7 cellular contexts compared by ENCODE assay signal in genomic region chr9:40993375-40993774, GRCh38.
DNase-seq lines count a peak whose midpoint lies in the region; ATAC-seq and TF ChIP-seq lines count a peak whose summit lies in the region.
"Not testable (repeated sequence)": the region's sequence is repeated elsewhere in the genome, so short reads cannot be mapped to it uniquely, and the experiment has no call there.

No MANE protein-coding gene starts in this region.

- not testable (repeated sequence) for TF ChIP-seq CTCF in endodermal cell (conservative IDR thresholded peaks at IDR 0.05)

- peaks cover 26% of the 10 kb centered on the region for H3K36me3 Mint-ChIP-seq in CD4-positive, CD25-positive, alpha-beta regulatory T cell
- H3K36me3 Mint-ChIP-seq in activated naive CD4-positive, alpha-beta T cell treated with anti-CD3 and anti-CD28 coated beads, Interleukin-2, amount 50 U/mL, for 24 hours, result peaks cover 12% of the 10 kb centered on the region
- not testable (repeated sequence) for H3K36me3 Mint-ChIP-seq in endodermal cell (ENCODE audit: low read depth)

- not testable (repeated sequence) for H3K27ac ChIP-seq in CD4-positive, CD25-positive, alpha-beta regulatory T cell (ENCODE audit: insufficient read depth, low read length, poor library complexity, severe bottlenecking); HUES64 (ENCODE audit: low read depth, low read length); SJCRH30; endodermal cell (ENCODE audit: low read depth, low read length); iPS-20b (ENCODE audit: low read length)

- not testable (repeated sequence) for H3K36me3 ChIP-seq in CD4-positive, CD25-positive, alpha-beta regulatory T cell (ENCODE audit: control insufficient read depth, insufficient read depth, low read length); HUES64 (ENCODE audit: insufficient read depth, low read length); SJCRH30; endodermal cell (ENCODE audit: control insufficient read depth, insufficient read depth, low read length); iPS-20b (ENCODE audit: insufficient read depth, low read depth, low read length); neuron (ENCODE audit: insufficient read depth, low read length)

- H3K27ac Mint-ChIP-seq in CD4-positive, CD25-positive, alpha-beta regulatory T cell; endodermal cell: not testable (repeated sequence)
- H3K27ac Mint-ChIP-seq in activated naive CD4-positive, alpha-beta T cell treated with anti-CD3 and anti-CD28 coated beads, Interleukin-2, amount 50 U/mL, for 24 hours, result peak overlapping the region; percentile 47

- H3K27me3 ChIP-seq in CD4-positive, CD25-positive, alpha-beta regulatory T cell (ENCODE audit: control insufficient read depth, insufficient read depth, low read length); HUES64 (ENCODE audit: insufficient read depth, low read length); SJCRH30; endodermal cell (ENCODE audit: control insufficient read depth, insufficient read depth, low read length, poor library complexity, severe bottlenecking); iPS-20b (ENCODE audit: insufficient read depth, low read length); neuron (ENCODE audit: insufficient read depth, low read length): not testable (repeated sequence)

- H3K9me3 Mint-ChIP-seq in CD4-positive, CD25-positive, alpha-beta regulatory T cell; activated naive CD4-positive, alpha-beta T cell treated with anti-CD3 and anti-CD28 coated beads, Interleukin-2, amount 50 U/mL, for 24 hours: not testable (repeated sequence)
- H3K9me3 Mint-ChIP-seq in endodermal cell, result peaks cover 50% of the 10 kb centered on the region

- not testable (repeated sequence) for H2AFZ ChIP-seq in neuron (ENCODE audit: low read depth, low read length)

- H3K4me3 ChIP-seq in CD4-positive, CD25-positive, alpha-beta regulatory T cell (ENCODE audit: low read depth, low read length), result peak overlapping the region; percentile 85
- peak overlapping the region; percentile 94 for H3K4me3 ChIP-seq in HUES64 (ENCODE audit: low read length)
- H3K4me3 ChIP-seq in SJCRH30, result peak overlapping the region; percentile 100
- peak overlapping the region; percentile 97 for H3K4me3 ChIP-seq in endodermal cell (ENCODE audit: low read length)
- peak overlapping the region; percentile 86; the same call in 1 of the 2 replicates for H3K4me3 ChIP-seq in iPS-20b (ENCODE audit: low read length)
- peak overlapping the region; percentile 29 for H3K4me3 ChIP-seq in neuron (ENCODE audit: low read length)

- not testable (repeated sequence) for ATAC-seq in CD4-positive, CD25-positive, alpha-beta regulatory T cell (ENCODE audit: low read depth in 2 of 2)

- H3K9ac ChIP-seq in HUES64 (ENCODE audit: low read depth, low read length); endodermal cell (ENCODE audit: extremely low read depth, low read length, poor library complexity, severe bottlenecking); iPS-20b (ENCODE audit: low read depth, low read length): not testable (repeated sequence)

- WGBS in HUES64, result 100% methylated on average over 2 of the region's 4 CpGs
- 60 to 93% methylated on average over 1 to 3 of the region's 4 CpGs for WGBS in endodermal cell (ENCODE audit: insufficient coverage in 1 of 2, insufficient read length in 1 of 2), 2 experiments

- H3K4me1 Mint-ChIP-seq in CD4-positive, CD25-positive, alpha-beta regulatory T cell, result peaks cover 26 to 58% (median 45%) of the 10 kb centered on the region in 4 donors
- peaks cover 47% of the 10 kb centered on the region for H3K4me1 Mint-ChIP-seq in activated naive CD4-positive, alpha-beta T cell treated with anti-CD3 and anti-CD28 coated beads, Interleukin-2, amount 50 U/mL, for 24 hours
- H3K4me1 Mint-ChIP-seq in endodermal cell, result not testable (repeated sequence)

- H3K9me3 ChIP-seq in CD4-positive, CD25-positive, alpha-beta regulatory T cell (ENCODE audit: control insufficient read depth in 2 of 2, low read length in 2 of 2); SJCRH30 (replicated peaks); endodermal cell (ENCODE audit: control insufficient read depth, low read length); iPS-20b (ENCODE audit: insufficient read depth, low read depth, low read length); neuron (ENCODE audit: low read length): not testable (repeated sequence)
- peaks cover 10% of the 10 kb centered on the region for H3K9me3 ChIP-seq in HUES64 (ENCODE audit: insufficient read depth, low read depth, low read length)

- not testable (repeated sequence) for H3K4me3 Mint-ChIP-seq in CD4-positive, CD25-positive, alpha-beta regulatory T cell; activated naive CD4-positive, alpha-beta T cell treated with anti-CD3 and anti-CD28 coated beads, Interleukin-2, amount 50 U/mL, for 24 hours; endodermal cell

- H3K4me1 ChIP-seq in CD4-positive, CD25-positive, alpha-beta regulatory T cell (ENCODE audit: control insufficient read depth, insufficient read depth, low read length, poor library complexity, severe bottlenecking), result peaks cover 31% of the 10 kb centered on the region
- not testable (repeated sequence) for H3K4me1 ChIP-seq in HUES64 (ENCODE audit: insufficient read depth, low read length); SJCRH30; endodermal cell (ENCODE audit: control insufficient read depth, insufficient read depth, low read length); iPS-20b (ENCODE audit: insufficient read depth, low read length); neuron (ENCODE audit: insufficient read depth, low read length)

- not testable (repeated sequence) for DNase-seq in CD4-positive, CD25-positive, alpha-beta regulatory T cell; SJCRH30; endodermal cell

- not testable (repeated sequence) for H3K27me3 Mint-ChIP-seq in CD4-positive, CD25-positive, alpha-beta regulatory T cell; activated naive CD4-positive, alpha-beta T cell treated with anti-CD3 and anti-CD28 coated beads, Interleukin-2, amount 50 U/mL, for 24 hours; endodermal cell (ENCODE audit: insufficient read depth)

Comparison
In these comparisons a context has a peak if more than half of its experiments do, and no peak if none do; other contexts are left out.
1. H3K4me3 ChIP-seq: peak in every context shown above with its lines; median percentile 100 in SJCRH30; 97 in endodermal cell; 94 in HUES64; 86 in iPS-20b; 85 in CD4-positive, CD25-positive, alpha-beta regulatory T cell; 29 in neuron.